8 cellular contexts compared by ENCODE assay signal in the genomic region with DNA sequence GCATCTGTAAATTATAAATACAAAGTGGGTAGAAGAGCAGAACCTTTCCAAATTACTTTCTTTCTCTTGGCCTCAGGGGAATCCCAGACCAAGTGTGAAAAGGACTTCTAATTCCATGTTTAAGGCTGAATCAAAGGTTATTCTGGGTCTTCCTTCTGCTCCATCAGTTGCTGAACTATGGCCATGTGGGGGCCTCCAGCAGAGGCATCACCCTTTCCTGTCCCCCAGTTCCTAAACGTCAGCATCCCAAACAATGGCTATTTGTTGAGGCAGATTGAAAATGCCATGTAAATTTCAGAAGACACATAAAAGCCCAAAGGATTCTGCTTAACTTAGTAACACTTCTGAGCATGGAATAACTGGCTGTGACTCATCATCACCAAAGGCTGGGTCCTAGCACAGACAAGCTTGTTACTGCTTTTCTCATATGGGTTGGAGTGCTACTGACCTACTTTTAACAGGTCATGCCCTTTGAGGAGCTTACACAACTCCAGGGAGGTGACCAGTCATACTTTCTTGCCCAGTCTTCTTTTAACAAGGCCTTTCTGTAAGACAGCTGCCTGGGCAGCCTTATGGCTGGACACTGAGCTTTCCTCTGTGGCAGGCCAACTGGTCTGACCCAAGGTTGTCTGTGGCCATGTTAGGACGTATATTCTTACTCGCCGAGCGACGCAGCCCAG.
DNase-seq lines count a peak whose midpoint lies in the region; ATAC-seq and TF ChIP-seq lines count a peak whose summit lies in the region.

No MANE protein-coding gene starts in this region.

- no peak overlapping the region for H3K4me3 ChIP-seq in fibroblast of the aortic adventitia (ENCODE audit: low read depth, low read length)

- H3K9me3 Mint-ChIP-seq in activated CD4-positive, alpha-beta T cell treated with anti-CD3 and anti-CD28 coated beads, Interleukin-2, amount 10 ng/mL, durations not matched to agents 7 days and 5 days = no peaks in the 10 kb centered on the region

- no peak for TF ChIP-seq CTCF in fibroblast of the aortic adventitia (IDR thresholded peaks at IDR 0.05; ENCODE audit: insufficient read depth, low read length)

- H3K4me3 Mint-ChIP-seq in T-helper 17 cell = no peak overlapping the region
- no peak overlapping the region for H3K4me3 Mint-ChIP-seq in activated CD4-positive, alpha-beta T cell treated with anti-CD3 and anti-CD28 coated beads, Interleukin-2, amount 10 ng/mL, durations not matched to agents 7 days and 5 days

- DNase-seq in COLO829 (ENCODE audit: low spot score) (peak; percentile 94), T-helper 17 cell (no peak), fibroblast of the aortic adventitia (ENCODE audit: low read depth) (peak; percentile 88), pulmonary artery endothelial cell (ENCODE audit: low read depth, low spot score) (peak; percentile 35), NCI-H1694 treated with DMSO at 0.1 percent for 48 hours (lab: John Stamatoyannopoulos, UW) (no peak)
- no peak for DNase-seq in activated CD4-positive, alpha-beta T cell treated with anti-CD3 and anti-CD28 coated beads, Interleukin-2, amount 10 ng/mL, durations not matched to agents 7 days and 5 days

- H3K36me3 Mint-ChIP-seq in T-helper 17 cell (ENCODE audit: low read depth) = peaks cover 5% of the 10 kb centered on the region
- peaks cover 23% of the 10 kb centered on the region for H3K36me3 Mint-ChIP-seq in activated CD4-positive, alpha-beta T cell treated with anti-CD3 and anti-CD28 coated beads, Interleukin-2, amount 10 ng/mL, durations not matched to agents 7 days and 5 days (ENCODE audit: low read depth)

- ATAC-seq in T-helper 17 cell (peak; percentile 30), HG03342 (IDR thresholded peaks at IDR 0.05; ENCODE audit: unreplicated experiment) (no peak), GM21381 (IDR thresholded peaks at IDR 0.05; ENCODE audit: unreplicated experiment) (no peak)

- CTCF ChIA-PET in activated CD4-positive, alpha-beta T cell treated with anti-CD3 and anti-CD28 coated beads, Interleukin-2, amount 10 ng/mL, durations not matched to agents 7 days and 5 days (lab: Charles Lee) = no interaction called here

- peaks cover 2% of the 10 kb centered on the region for H3K4me1 Mint-ChIP-seq in T-helper 17 cell
- peaks cover 10% of the 10 kb centered on the region for H3K4me1 Mint-ChIP-seq in activated CD4-positive, alpha-beta T cell treated with anti-CD3 and anti-CD28 coated beads, Interleukin-2, amount 10 ng/mL, durations not matched to agents 7 days and 5 days

- H3K27ac Mint-ChIP-seq in T-helper 17 cell = no peak overlapping the region
- H3K27ac Mint-ChIP-seq in activated CD4-positive, alpha-beta T cell treated with anti-CD3 and anti-CD28 coated beads, Interleukin-2, amount 10 ng/mL, durations not matched to agents 7 days and 5 days = no peak overlapping the region

- H3K9me3 ChIP-seq in T-helper 17 cell (ENCODE audit: control insufficient read depth, low read length, poor library complexity, severe bottlenecking) = no peaks in the 10 kb centered on the region

- POLR2A ChIA-PET in activated CD4-positive, alpha-beta T cell treated with anti-CD3 and anti-CD28 coated beads, Interleukin-2, amount 10 ng/mL, durations not matched to agents 7 days and 5 days (lab: Charles Lee) = no interaction called here

- no peaks in the 10 kb centered on the region for H3K27me3 Mint-ChIP-seq in T-helper 17 cell
- no peaks in the 10 kb centered on the region for H3K27me3 Mint-ChIP-seq in activated CD4-positive, alpha-beta T cell treated with anti-CD3 and anti-CD28 coated beads, Interleukin-2, amount 10 ng/mL, durations not matched to agents 7 days and 5 days

Comparison
In these comparisons a context has a peak if more than half of its experiments do, and no peak if none do; other contexts are left out.
1. DNase-seq: peak in COLO829 (single experiment), fibroblast of the aortic adventitia (single experiment) and pulmonary artery endothelial cell (single experiment); none in T-helper 17 cell (0 of 3), NCI-H1694 treated with DMSO at 0.1 percent for 48 hours (single experiment) and activated CD4-positive, alpha-beta T cell treated with anti-CD3 and anti-CD28 coated beads, Interleukin-2, amount 10 ng/mL, durations not matched to agents 7 days and 5 days (single experiment).